Comparison of ENCODE assay signal across 16 cellular contexts in the genomic region with DNA sequence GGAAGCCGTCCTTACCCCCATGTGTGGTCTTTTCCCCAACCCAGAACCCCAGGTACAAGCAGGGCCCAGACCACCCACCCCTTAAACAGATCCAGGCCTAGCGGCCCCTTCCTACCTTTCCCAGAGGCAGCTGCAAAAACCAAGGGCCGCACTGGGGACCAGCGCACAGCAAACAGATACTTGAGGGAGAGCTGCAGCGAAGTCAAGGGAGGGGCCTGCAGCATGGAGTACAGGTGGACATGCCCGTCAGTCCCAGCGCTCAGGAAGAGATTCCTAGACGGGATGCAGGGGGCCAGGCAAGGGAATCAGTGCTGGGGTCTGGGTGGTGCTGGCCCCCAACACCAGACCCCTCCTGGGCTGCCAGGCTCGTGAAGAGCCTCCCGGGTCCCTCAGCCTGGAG. TPM values are rescaled to one million over a fixed set of nuclear protein-coding genes. Genes with fewer than 3 reads are reported as not detected.
DNase-seq lines count a peak whose midpoint lies in the region; ATAC-seq and TF ChIP-seq lines count a peak whose summit lies in the region.
"Had no signal": no experiment of that assay in that cellular context is flagged by ENCODE, and none has a peak within 500 bp of the region (broad histone marks: within the 10 kb centered on the region; RNA-seq: fewer than 3 reads in every experiment).

No MANE protein-coding gene starts in this region.

- peak overlapping the region; percentile 94 for H3K27ac Mint-ChIP-seq in HFFc6
- peak overlapping the region in 2 of 9 donors; percentile 33 to 38 for H3K27ac Mint-ChIP-seq in naive thymus-derived CD4-positive, alpha-beta T cell
- H3K27ac Mint-ChIP-seq: CD8-positive, alpha-beta T cell had no signal

- H3K36me3 ChIP-seq in body of pancreas (replicated peaks in 1 of 2; ENCODE audit: insufficient read depth in 1 of 2, low read depth in 2 of 2) = peaks cover 0 to 15% of the 10 kb centered on the region in 2 donors
- peaks cover 0 to 51% of the 10 kb centered on the region in 2 donors for H3K36me3 ChIP-seq in lung (ENCODE audit: control insufficient read depth in 2 of 2, insufficient read depth in 2 of 2, low read length in 2 of 2)
- peaks cover 40 to 47% of the 10 kb centered on the region in 2 donors for H3K36me3 ChIP-seq in stomach smooth muscle (ENCODE audit: control insufficient read depth in 2 of 2, insufficient read depth in 2 of 2, low read length in 2 of 2)
- H3K36me3 ChIP-seq in naive thymus-derived CD4-positive, alpha-beta T cell (ENCODE audit: control insufficient read depth in 2 of 3, insufficient read depth in 3 of 3, low read length in 3 of 3) = peaks cover 7 to 53% (median 13%) of the 10 kb centered on the region in 3 experiments
- peaks cover 26% of the 10 kb centered on the region for H3K36me3 ChIP-seq in colonic mucosa

- H3K4me3 Mint-ChIP-seq in HFFc6 = no peak overlapping the region
- no peak overlapping the region for H3K4me3 Mint-ChIP-seq in naive thymus-derived CD4-positive, alpha-beta T cell
- H3K4me3 Mint-ChIP-seq: CD8-positive, alpha-beta T cell had no signal

- POLR2A ChIA-PET in naive thymus-derived CD4-positive, alpha-beta T cell (lab: Charles Lee) = no interaction called here

- TF ChIP-seq CTCF in HFFc6 (IDR thresholded peaks at IDR 0.05) = no peak
- TF ChIP-seq CTCF in body of pancreas (IDR thresholded peaks at IDR 0.05) = no peak
- TF ChIP-seq CTCF in lung (IDR thresholded peaks at IDR 0.05; ENCODE audit: control extremely low read depth, extremely low read depth) = no peak
- no peak for TF ChIP-seq CTCF in colonic mucosa (IDR thresholded peaks at IDR 0.05)

- H3K4me1 ChIP-seq in body of pancreas (peaks cover 33% of the 10 kb centered on the region), lung (ENCODE audit: control insufficient read depth in 2 of 2, insufficient read depth in 2 of 2, low read length in 2 of 2) (peaks cover 0 to 8% of the 10 kb centered on the region in 2 donors), stomach smooth muscle (ENCODE audit: control insufficient read depth, insufficient read depth, low read length) (peaks cover 19% of the 10 kb centered on the region), colonic mucosa (peaks cover 7% of the 10 kb centered on the region)
- no peaks in the 10 kb centered on the region for H3K4me1 ChIP-seq in naive thymus-derived CD4-positive, alpha-beta T cell (ENCODE audit: control insufficient read depth in 2 of 2, insufficient read depth in 2 of 2, low read length in 2 of 2)

- H3K4me1 Mint-ChIP-seq in HFFc6 (ENCODE audit: low read depth) = peaks cover 37% of the 10 kb centered on the region
- peaks cover 0 to 5% (median 0%) of the 10 kb centered on the region in 7 donors for H3K4me1 Mint-ChIP-seq in naive thymus-derived CD4-positive, alpha-beta T cell

- intact Hi-C loops in body of pancreas (cut with DNase I) (no loop called here), colonic mucosa (cut with DNase I) (no loop called here)
- intact Hi-C loops in naive thymus-derived CD4-positive, alpha-beta T cell (cut with micrococcal nuclease) = no loop called here

- peaks cover 27% of the 10 kb centered on the region for H3K36me3 Mint-ChIP-seq in HFFc6 (ENCODE audit: low read depth)
- peaks cover 0 to 24% (median 5%) of the 10 kb centered on the region in 5 donors for H3K36me3 Mint-ChIP-seq in naive thymus-derived CD4-positive, alpha-beta T cell

- H3K9me3 Mint-ChIP-seq in HFFc6 = no peaks in the 10 kb centered on the region
- no peaks in the 10 kb centered on the region for H3K9me3 Mint-ChIP-seq in naive thymus-derived CD4-positive, alpha-beta T cell
- H3K9me3 Mint-ChIP-seq: CD8-positive, alpha-beta T cell had no signal

- DNase-seq in HFFc6 (no peak), body of pancreas (no peak), lung (ENCODE audit: low spot score) (no peak), hepatic stellate cell (ENCODE audit: low spot score) (no peak), colonic mucosa (no peak)
- DNase-seq in naive thymus-derived CD4-positive, alpha-beta T cell = no peak
- DNase-seq: activated CD4-positive, alpha-beta T cell treated with anti-CD3 and anti-CD28 coated beads for 48 hours; activated T-cell treated with anti-CD3 and anti-CD28 coated beads, Interleukin-2, amount 50 U/mL, for 1 hour; amygdala; CD8-positive, alpha-beta T cell; midbrain; NCI-H2029 treated with DMSO at 0.1 percent for 48 hours; stimulated activated CD4-positive, alpha-beta T cell treated with anti-CD3 and anti-CD28 coated beads, Interleukin-2, amount 100 ng/mL, for 24 hours; T1000 had no signal

- no peak overlapping the region for H3K9ac ChIP-seq in stomach smooth muscle (ENCODE audit: low read length in 2 of 2)
- peak overlapping the region in 1 of 2 donors; percentile 77 for H3K9ac ChIP-seq in colonic mucosa (ENCODE audit: low read depth in 2 of 2, low read length in 2 of 2)

- no peak overlapping the region for H3K4me3 ChIP-seq in body of pancreas
- no peak overlapping the region for H3K4me3 ChIP-seq in lung
- no peak overlapping the region for H3K4me3 ChIP-seq in stomach smooth muscle (ENCODE audit: low read length in 2 of 2)
- H3K4me3 ChIP-seq in naive thymus-derived CD4-positive, alpha-beta T cell (ENCODE audit: low read length) = no peak overlapping the region
- H3K4me3 ChIP-seq in colonic mucosa = no peak overlapping the region

- TF ChIP-seq POLR2A in body of pancreas (IDR thresholded peaks at IDR 0.05) = no peak

- H3K27me3 Mint-ChIP-seq in HFFc6 (ENCODE audit: insufficient read depth) = peaks cover 27% of the 10 kb centered on the region
- H3K27me3 Mint-ChIP-seq in naive thymus-derived CD4-positive, alpha-beta T cell = no peaks in the 10 kb centered on the region

- peak overlapping the region; percentile 75 to 99 (median 98) for H3K27ac ChIP-seq in body of pancreas
- H3K27ac ChIP-seq in lung (ENCODE audit: low read depth in 1 of 2, low read length in 1 of 2) = peak overlapping the region; percentile 66 to 74
- peak overlapping the region; percentile 11 for H3K27ac ChIP-seq in stomach smooth muscle (ENCODE audit: low read length)
- no peak overlapping the region for H3K27ac ChIP-seq in naive thymus-derived CD4-positive, alpha-beta T cell (ENCODE audit: low read depth, low read length)
- H3K27ac ChIP-seq in colonic mucosa = no peak overlapping the region

- CTCF ChIA-PET in naive thymus-derived CD4-positive, alpha-beta T cell (lab: Charles Lee) = no interaction called here

- 83 to 100% methylated on average over 2 to 10 of the region's 10 CpGs for WGBS in body of pancreas, 2 donors
- 79 to 90% methylated on average over 10 of the region's 10 CpGs for WGBS in lung, 2 donors

- no peak for ATAC-seq in body of pancreas
- ATAC-seq in lung (ENCODE audit: insufficient read depth, low FRiP score) = no peak
- no peak for ATAC-seq in naive thymus-derived CD4-positive, alpha-beta T cell
- no peak for ATAC-seq in HG02885 (IDR thresholded peaks at IDR 0.05; ENCODE audit: poor library complexity, unreplicated experiment)
- ATAC-seq: CD8-positive, alpha-beta T cell had no signal

- H3K9me3 ChIP-seq in body of pancreas (no peaks in the 10 kb centered on the region), lung (ENCODE audit: control insufficient read depth in 2 of 2, insufficient read depth in 1 of 2, low read length in 1 of 2) (no peaks in the 10 kb centered on the region), stomach smooth muscle (ENCODE audit: control insufficient read depth in 2 of 2, low read length in 2 of 2) (no peaks in the 10 kb centered on the region), colonic mucosa (no peaks in the 10 kb centered on the region)
- H3K9me3 ChIP-seq in naive thymus-derived CD4-positive, alpha-beta T cell (ENCODE audit: control insufficient read depth in 2 of 3, low read length in 3 of 3) = no peaks in the 10 kb centered on the region

- H3K27me3 ChIP-seq in body of pancreas (no peaks in the 10 kb centered on the region), lung (ENCODE audit: control insufficient read depth, insufficient read depth) (no peaks in the 10 kb centered on the region), stomach smooth muscle (ENCODE audit: control insufficient read depth in 1 of 2, insufficient read depth in 2 of 2, low read length in 2 of 2) (no peaks in the 10 kb centered on the region), colonic mucosa (no peaks in the 10 kb centered on the region)
- H3K27me3 ChIP-seq in naive thymus-derived CD4-positive, alpha-beta T cell (ENCODE audit: control insufficient read depth in 2 of 2, insufficient read depth in 2 of 2, low read length in 2 of 2) = no peaks in the 10 kb centered on the region

RNA-seq across cellular contexts. Expression of gene DYNC2I2, which starts 22.5 kb away (rescaled TPM):
- total RNA-seq in HFFc6 (2021; fragmentation: NEBNext Ultra II Directional; extraction: Animal tissue kit (Norgen Biotek cat#: 25700)) = 10 to 100 TPM; 34.5 to 51.7 (median 49.9) TPM
- total RNA-seq in body of pancreas (10 to 100 TPM; 58.1 to 62.3 TPM), lung (10 to 100 TPM; 32.5 to 84.8 TPM), colonic mucosa (100 to 1,000 TPM in 1 of 2 donors, 10 to 100 TPM in 1; 39.7 to 152 TPM)
- polyA plus RNA-seq in lung = 10 to 100 TPM; 47.2 to 84.7 TPM
- total RNA-seq in naive thymus-derived CD4-positive, alpha-beta T cell = 10 to 100 TPM in 1 of 5 experiments, 1 to 10 TPM in 4; 2.5 to 41.7 (median 3.8) TPM
- polyA plus RNA-seq in naive thymus-derived CD4-positive, alpha-beta T cell = 1 to 10 TPM; 1.4 to 2.5 TPM

RNA-seq across cellular contexts. Expression of gene SET, which starts 54.9 kb away (rescaled TPM):
- 100 to 1,000 TPM; 297 to 358 (median 343) TPM for total RNA-seq in HFFc6 (2021; fragmentation: NEBNext Ultra II Directional; extraction: Animal tissue kit (Norgen Biotek cat#: 25700))
- total RNA-seq in body of pancreas (10 to 100 TPM; 70.9 to 87.2 TPM), lung (100 to 1,000 TPM; 232 to 364 TPM), colonic mucosa (100 to 1,000 TPM; 222 to 348 TPM)
- polyA plus RNA-seq in lung = 100 to 1,000 TPM in 1 of 2 donors, 10 to 100 TPM in 1; 98.0 to 146 TPM
- 100 to 1,000 TPM; 222 to 488 (median 270) TPM for total RNA-seq in naive thymus-derived CD4-positive, alpha-beta T cell
- 100 to 1,000 TPM; 133 to 200 TPM for polyA plus RNA-seq in naive thymus-derived CD4-positive, alpha-beta T cell

Comparison
In these comparisons a context has a peak if more than half of its experiments do, and no peak if none do; other contexts are left out.
1. H3K27ac ChIP-seq: peak in body of pancreas (4 of 4), lung (2 of 2) and stomach smooth muscle (single experiment); none in naive thymus-derived CD4-positive, alpha-beta T cell (single experiment) and colonic mucosa (single experiment).